In genomic region chr19:21045028-21045427, GRCh38 we compare ENCODE assay signal across 31 cellular contexts.
"Had no signal": no experiment of that assay in that cellular context is flagged by ENCODE, and none has a peak within 500 bp of the region (broad histone marks: within the 10 kb centered on the region; RNA-seq: fewer than 3 reads in every experiment).

No MANE protein-coding gene starts in this region.

- H3K36me3 ChIP-seq: cardiac muscle cell had no signal

- H3K27me3 Mint-ChIP-seq: activated B cell treated with CpG ODN at 0.5 μM for 24 hours; activated CD8-positive, alpha-beta T cell treated with anti-CD3 and anti-CD28 coated beads for 36 hours; activated naive CD8-positive, alpha-beta T cell treated with anti-CD3 and anti-CD28 coated beads for 36 hours; activated naive CD8-positive, alpha-beta T cell treated with anti-CD3 and anti-CD28 coated beads, Interleukin-2, amount 50 U/mL, for 24 hours; dendritic cell treated with granulocyte-macrophage colony-stimulating factor and Interleukin-4, amounts not matched to agents 40 ng/mL and 50 ng/mL, for 4 days had no signal

- H3K4me3 ChIP-seq: ascending aorta, breast epithelium, cardiac muscle cell, coronary artery, dorsolateral prefrontal cortex, esophagus muscularis mucosa, gastrocnemius medialis, heart left ventricle had no signal

- ATAC-seq: activated CD4-positive, CD25-positive, alpha-beta regulatory T cell treated with anti-CD3 and anti-CD28 coated beads, Interleukin-2, amount 50 U/mL, for 24 hours; activated CD8-positive, alpha-beta T cell treated with anti-CD3 and anti-CD28 coated beads for 36 hours; activated naive CD8-positive, alpha-beta T cell treated with anti-CD3 and anti-CD28 coated beads, Interleukin-2, amount 50 U/mL, for 24 hours; foreskin keratinocyte; gastrocnemius medialis; heart left ventricle had no signal

- H3K9me3 ChIP-seq: gastrocnemius medialis had no signal

- H3K4me1 Mint-ChIP-seq: brain, endodermal cell had no signal

- H3K27ac Mint-ChIP-seq: activated B cell treated with CpG ODN at 0.5 μM for 24 hours; activated naive CD8-positive, alpha-beta T cell treated with anti-CD3 and anti-CD28 coated beads for 36 hours; activated naive CD8-positive, alpha-beta T cell treated with anti-CD3 and anti-CD28 coated beads, Interleukin-2, amount 50 U/mL, for 24 hours; brain; dendritic cell treated with granulocyte-macrophage colony-stimulating factor and Interleukin-4, amounts not matched to agents 40 ng/mL and 50 ng/mL, for 4 days; endodermal cell had no signal

- H3K4me1 ChIP-seq: ascending aorta, breast epithelium, esophagus muscularis mucosa, foreskin keratinocyte, gastrocnemius medialis, heart left ventricle had no signal

- H3K27me3 ChIP-seq: ascending aorta, breast epithelium, cardiac muscle cell, dorsolateral prefrontal cortex, esophagus muscularis mucosa, foreskin keratinocyte, gastrocnemius medialis, heart left ventricle had no signal

- H3K27ac ChIP-seq: ascending aorta, breast epithelium, cardiac muscle cell, coronary artery, dorsolateral prefrontal cortex, esophagus muscularis mucosa, foreskin keratinocyte, gastrocnemius medialis, heart left ventricle, WERI-Rb-1 had no signal

- DNase-seq: activated B cell treated with CpG ODN at 0.5 μM for 24 hours; activated CD4-positive, alpha-beta T cell treated with anti-CD3 and anti-CD28 coated beads for 48 hours; activated CD4-positive, alpha-beta T cell treated with anti-CD3 and anti-CD28 coated beads, Interleukin-2, amount 50 U/mL, for 1 hour; activated CD4-positive, alpha-beta T cell treated with anti-CD3 and anti-CD28 coated beads, Interleukin-2, amount 50 U/mL, for 48 hours; activated CD8-positive, alpha-beta memory T cell treated with anti-CD3 and anti-CD28 coated beads for 24 hours; activated CD8-positive, alpha-beta T cell treated with anti-CD3 and anti-CD28 coated beads for 36 hours; activated gamma-delta T cell; activated naive CD4-positive, alpha-beta T cell; activated naive CD4-positive, alpha-beta T cell treated with anti-CD3 and anti-CD28 coated beads, Interleukin-2, amount 50 U/mL, for 16 hours; activated naive CD8-positive, alpha-beta T cell treated with anti-CD3 and anti-CD28 coated beads for 36 hours; activated naive CD8-positive, alpha-beta T cell treated with anti-CD3 and anti-CD28 coated beads, Interleukin-2, amount 50 U/mL, for 24 hours; activated T-cell treated with anti-CD3 and anti-CD28 coated beads, Interleukin-2, amount 50 U/mL, for 48 hours; central memory CD4-positive, alpha-beta T cell; dorsolateral prefrontal cortex; effector memory CD4-positive, alpha-beta T cell; endodermal cell; erythroblast; foreskin keratinocyte; gastrocnemius medialis; glutamatergic neuron; heart left ventricle; T1000; WERI-Rb-1 had no signal

- H3K4me3 Mint-ChIP-seq: activated B cell treated with CpG ODN at 0.5 μM for 24 hours; activated CD8-positive, alpha-beta T cell treated with anti-CD3 and anti-CD28 coated beads for 36 hours; activated naive CD8-positive, alpha-beta T cell treated with anti-CD3 and anti-CD28 coated beads for 36 hours; activated naive CD8-positive, alpha-beta T cell treated with anti-CD3 and anti-CD28 coated beads, Interleukin-2, amount 50 U/mL, for 24 hours; brain; dendritic cell treated with granulocyte-macrophage colony-stimulating factor and Interleukin-4, amounts not matched to agents 40 ng/mL and 50 ng/mL, for 4 days; endodermal cell had no signal
